Comparison of ENCODE assay signal across 8 cellular contexts in genomic region chr1:170881268-170882265, GRCh38. TPM values are rescaled to one million over a fixed set of nuclear protein-coding genes. Genes with fewer than 3 reads are reported as not detected.
A peak's percentile ranks its signal among the peaks of the same experiment; 100 is the strongest.
DNase-seq lines count a peak whose midpoint lies in the region; ATAC-seq, FAIRE-seq and TF ChIP-seq lines count a peak whose summit lies in the region.

No MANE protein-coding gene starts in this region.

- no peak overlapping the region for H3K9ac ChIP-seq in keratinocyte (ENCODE audit: control insufficient read depth, extremely low read depth, insufficient read depth, low read length)

- no peak overlapping the region for H3K4me3 Mint-ChIP-seq in activated T-helper 17 cell treated with anti-CD3 and anti-CD28 coated beads, Interleukin-2, amount 50 U/mL, for 72 hours
- no peak overlapping the region for H3K4me3 Mint-ChIP-seq in endothelial cell (ENCODE audit: unreplicated experiment)

- peak; percentile 85 for TF ChIP-seq CTCF in D721Med (IDR thresholded peaks at IDR 0.05; ENCODE audit: insufficient read depth, missing control alignments)
- peak; percentile 76 for TF ChIP-seq CTCF in VCaP (conservative IDR thresholded peaks at IDR 0.05)
- TF ChIP-seq CTCF in keratinocyte (optimal IDR thresholded peaks at IDR 0.05 in 1 of 3, IDR thresholded peaks at IDR 0.05 in 1 of 3, conservative IDR thresholded peaks at IDR 0.05 in 1 of 3; ENCODE audit: extremely low read depth in 1 of 3, insufficient read depth in 2 of 3, low read length in 3 of 3), result peak in 2 of 3 experiments; percentile 25 to 50
- TF ChIP-seq CTCF in endothelial cell (IDR thresholded peaks at IDR 0.05; ENCODE audit: unreplicated experiment), result no peak

- H3K27me3 ChIP-seq in keratinocyte (ENCODE audit: control insufficient read depth, extremely low read depth, insufficient read depth, low read length), result no peaks in the 10 kb centered on the region

- no peak overlapping the region for H3K4me2 ChIP-seq in keratinocyte (ENCODE audit: control insufficient read depth, extremely low read depth, insufficient read depth, low read depth, low read length)

- H3K4me1 Mint-ChIP-seq in activated T-helper 17 cell treated with anti-CD3 and anti-CD28 coated beads, Interleukin-2, amount 50 U/mL, for 72 hours, result no peaks in the 10 kb centered on the region
- H3K4me1 Mint-ChIP-seq in endothelial cell (ENCODE audit: unreplicated experiment), result no peaks in the 10 kb centered on the region

- H3K36me3 ChIP-seq in keratinocyte (ENCODE audit: control insufficient read depth in 2 of 2, extremely low read depth in 1 of 2, insufficient read depth in 2 of 2, low read length in 2 of 2), result no peaks in the 10 kb centered on the region

- no peak overlapping the region for H2AFZ ChIP-seq in keratinocyte (ENCODE audit: control insufficient read depth, low read length)

- H3K9me3 ChIP-seq in keratinocyte (ENCODE audit: control insufficient read depth, low read depth, low read length), result no peaks in the 10 kb centered on the region

- no peaks in the 10 kb centered on the region for H4K20me1 ChIP-seq in keratinocyte (ENCODE audit: control insufficient read depth, extremely low read depth, insufficient read depth, low read length)

- no peaks in the 10 kb centered on the region for H3K36me3 Mint-ChIP-seq in activated T-helper 17 cell treated with anti-CD3 and anti-CD28 coated beads, Interleukin-2, amount 50 U/mL, for 72 hours (ENCODE audit: low read depth)
- no peaks in the 10 kb centered on the region for H3K36me3 Mint-ChIP-seq in endothelial cell (ENCODE audit: low read depth, unreplicated experiment)

- dilution Hi-C loops in keratinocyte (cut with MboI; ENCODE audit: extremely low pct_ligation_motif_present, low sequenced_read_pairs), result no loop called here

- ATAC-seq in HG03565 (IDR thresholded peaks at IDR 0.05; ENCODE audit: unreplicated experiment) (peak; percentile 78), GM19035 (IDR thresholded peaks at IDR 0.05; ENCODE audit: unreplicated experiment) (no peak)
- ATAC-seq in activated T-helper 17 cell treated with anti-CD3 and anti-CD28 coated beads, Interleukin-2, amount 50 U/mL, for 72 hours (replicated peaks), result no peak
- ATAC-seq in activated CD4-positive, CD25-positive, alpha-beta regulatory T cell treated with anti-CD3 and anti-CD28 coated beads, Interleukin-2, amount 50 U/mL, for 24 hours, result no peak

- no peak overlapping the region for H3K4me3 ChIP-seq in keratinocyte (ENCODE audit: control insufficient read depth in 2 of 3, extremely low read depth in 1 of 3, insufficient read depth in 2 of 3, low read depth in 1 of 3, low read length in 3 of 3)

- no peaks in the 10 kb centered on the region for H3K9me1 ChIP-seq in keratinocyte (ENCODE audit: control insufficient read depth, extremely low read depth, insufficient read depth, low read length)

- peaks cover 9% of the 10 kb centered on the region for H3K27me3 Mint-ChIP-seq in activated T-helper 17 cell treated with anti-CD3 and anti-CD28 coated beads, Interleukin-2, amount 50 U/mL, for 72 hours
- H3K27me3 Mint-ChIP-seq in endothelial cell (ENCODE audit: unreplicated experiment), result peaks cover 1% of the 10 kb centered on the region

- H3K9me3 Mint-ChIP-seq in activated T-helper 17 cell treated with anti-CD3 and anti-CD28 coated beads, Interleukin-2, amount 50 U/mL, for 72 hours, result no peaks in the 10 kb centered on the region
- no peaks in the 10 kb centered on the region for H3K9me3 Mint-ChIP-seq in endothelial cell (ENCODE audit: unreplicated experiment)

- no peaks in the 10 kb centered on the region for H3K4me1 ChIP-seq in keratinocyte (ENCODE audit: control insufficient read depth, extremely low read depth, insufficient read depth, low read length)

- no peak overlapping the region for H3K27ac ChIP-seq in VCaP
- no peak overlapping the region for H3K27ac ChIP-seq in keratinocyte (ENCODE audit: control insufficient read depth, insufficient read depth, low read length)

- no peaks in the 10 kb centered on the region for H3K79me2 ChIP-seq in keratinocyte (ENCODE audit: control insufficient read depth, insufficient read depth, low read length)

- DNase-seq in D721Med (ENCODE audit: insufficient read length, low spot score) (no peak), keratinocyte (ENCODE audit: low read depth, low spot score) (no peak), endothelial cell (ENCODE audit: low spot score) (no peak)

- FAIRE-seq in D721Med (lab: Jason Lieb, UNC) (peak; percentile 98), keratinocyte (lab: Jason Lieb, UNC) (peak; percentile 9)

- no peak overlapping the region for H3K27ac Mint-ChIP-seq in activated T-helper 17 cell treated with anti-CD3 and anti-CD28 coated beads, Interleukin-2, amount 50 U/mL, for 72 hours
- no peak overlapping the region for H3K27ac Mint-ChIP-seq in endothelial cell (ENCODE audit: unreplicated experiment)

RNA-seq across cellular contexts. Expression of gene MROH9, which starts 53.8 kb away (rescaled TPM):
- 0.04 to 0.07 TPM (median 0.05 TPM) in 3 replicates for polyA plus RNA-seq in keratinocyte
- polyA plus RNA-seq in keratinocyte (2011; ENCODE audit: low read depth), result not detected
- polyA plus RNA-seq in keratinocyte (2011; cell fraction: cytosol; rRNA removed), result 0.02 TPM in 1 of 2 replicates, not detected in the other
- 0.04 and 0.05 TPM in 2 replicates for polyA plus RNA-seq in keratinocyte (2011; cell fraction: nucleus; rRNA removed)
- polyA plus RNA-seq in keratinocyte (2012; ENCODE audit: low replicate concordance), result not detected in 2 replicates
- polyA minus RNA-seq in keratinocyte, result not detected in 3 replicates
- polyA minus RNA-seq in keratinocyte (2011; cell fraction: cytosol; rRNA and poly(A)+ RNA removed), result not detected
- not detected in 2 replicates for polyA minus RNA-seq in keratinocyte (2011; cell fraction: nucleus; rRNA and poly(A)+ RNA removed)
- total RNA-seq in activated T-helper 17 cell treated with anti-CD3 and anti-CD28 coated beads, Interleukin-2, amount 50 U/mL, for 72 hours, result not detected
- not detected for total RNA-seq in endothelial cell (ENCODE audit: unreplicated experiment)
